Comparison of ENCODE assay signal across 19 cellular contexts in the genomic region with DNA sequence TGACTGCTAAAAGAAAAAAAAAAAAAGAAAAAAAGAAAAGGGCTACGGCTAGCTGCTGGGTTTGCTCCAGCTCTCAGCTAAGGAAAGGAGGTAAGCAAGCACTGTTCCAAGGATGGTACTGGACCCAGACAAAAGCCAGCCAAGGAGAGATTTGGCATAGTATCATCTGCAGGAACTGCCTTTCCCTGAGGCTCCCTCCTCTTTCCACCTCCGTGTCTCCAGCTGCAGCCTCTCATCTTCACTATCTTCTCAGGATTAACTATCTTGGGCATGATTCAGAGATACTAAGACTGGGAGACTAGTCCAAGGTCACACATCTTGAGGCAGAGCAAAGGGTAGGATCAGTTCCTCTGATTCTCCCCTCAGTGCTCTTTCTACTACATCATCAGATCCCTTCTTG. TPM values are rescaled to one million over a fixed set of nuclear protein-coding genes. Genes with fewer than 3 reads are reported as not detected.
DNase-seq lines count a peak whose midpoint lies in the region; ATAC-seq and TF ChIP-seq lines count a peak whose summit lies in the region.
"Had no signal": no experiment of that assay in that cellular context is flagged by ENCODE, and none has a peak within 500 bp of the region (broad histone marks: within the 10 kb centered on the region; RNA-seq: fewer than 3 reads in every experiment).

No MANE protein-coding gene starts in this region.

- POLR2A ChIA-PET in activated CD4-positive, alpha-beta T cell treated with anti-CD3 and anti-CD28 coated beads, Interleukin-2, amount 10 ng/mL, durations not matched to agents 7 days and 5 days (lab: Charles Lee): no interaction called here

- DNase-seq in NCI-H2107 treated with DMSO at 0.1 percent for 48 hours (lab: John Stamatoyannopoulos, UW; ENCODE audit: unreplicated experiment) (peak; percentile 38), NCI-H2107 (lab: John Stamatoyannopoulos, UW) (no peak), coronary artery (ENCODE audit: low spot score) (no peak), uterus (peak in 1 of 2 donors; percentile 53)
- no peak for DNase-seq in activated CD4-positive, alpha-beta T cell treated with anti-CD3 and anti-CD28 coated beads, Interleukin-2, amount 10 ng/mL, durations not matched to agents 7 days and 5 days
- DNase-seq: CD4-positive, alpha-beta T cell; NCI-H1694 treated with DMSO at 0.1 percent for 48 hours; NCI-H524 treated with DMSO at 0.1 percent for 48 hours; Peyer's patch; stimulated activated CD4-positive, alpha-beta T cell treated with anti-CD3 and anti-CD28 coated beads, Interleukin-4, amount 100 ng/mL, for 4 hours; SW 1271 had no signal

- H3K4me1 ChIP-seq in muscle layer of colon (ENCODE audit: insufficient read depth, low read length) (peaks cover 78% of the 10 kb centered on the region), uterus (peaks cover 5 to 8% of the 10 kb centered on the region in 2 donors)

- H3K9me3 ChIP-seq in muscle layer of colon (ENCODE audit: low read length) (no peaks in the 10 kb centered on the region), uterus (no peaks in the 10 kb centered on the region)
- H3K9me3 ChIP-seq: ascending aorta, neutrophil, Peyer's patch had no signal

- H3K4me3 ChIP-seq in coronary artery (peak overlapping the region; percentile 60), muscle layer of colon (ENCODE audit: low read depth in 1 of 2, low read length in 2 of 2) (peak overlapping the region in 1 of 2 donors; percentile 10), uterus (no peak overlapping the region)
- H3K4me3 ChIP-seq: ascending aorta, Peyer's patch had no signal

- H3K27me3 ChIP-seq in muscle layer of colon (ENCODE audit: control insufficient read depth in 1 of 2, insufficient read depth in 2 of 2, low read length in 2 of 2) (no peaks in the 10 kb centered on the region), uterus (no peaks in the 10 kb centered on the region)
- H3K27me3 ChIP-seq: ascending aorta, Peyer's patch had no signal

- no peak overlapping the region for H3K9ac ChIP-seq in muscle layer of colon (ENCODE audit: low read length)

- intact Hi-C loops in uterus (cut with DNase I; ENCODE audit: low total_unique reads): no loop called here

- H3K9me3 Mint-ChIP-seq in activated CD4-positive, alpha-beta T cell treated with anti-CD3 and anti-CD28 coated beads, Interleukin-2, amount 10 ng/mL, durations not matched to agents 7 days and 5 days: no peaks in the 10 kb centered on the region
- H3K9me3 Mint-ChIP-seq: activated T-helper 2 cell treated with anti-CD3 and anti-CD28 coated beads, Interferon-gamma antibody, Interleukin-2, Interleukin-4, amounts not matched to agents 10 μg/mL and 5 μg/mL and 100 μg/mL, durations not matched to agents 14 hours and 24 hours and 36 hours; CD4-positive, alpha-beta T cell had no signal

- no peaks in the 10 kb centered on the region for H3K36me3 Mint-ChIP-seq in activated CD4-positive, alpha-beta T cell treated with anti-CD3 and anti-CD28 coated beads, Interleukin-2, amount 10 ng/mL, durations not matched to agents 7 days and 5 days (ENCODE audit: low read depth)

- peaks cover 3% of the 10 kb centered on the region for H3K4me1 Mint-ChIP-seq in activated CD4-positive, alpha-beta T cell treated with anti-CD3 and anti-CD28 coated beads, Interleukin-2, amount 10 ng/mL, durations not matched to agents 7 days and 5 days

- no peak overlapping the region for H3K27ac Mint-ChIP-seq in activated CD4-positive, alpha-beta T cell treated with anti-CD3 and anti-CD28 coated beads, Interleukin-2, amount 10 ng/mL, durations not matched to agents 7 days and 5 days
- H3K27ac Mint-ChIP-seq: activated T-helper 2 cell treated with anti-CD3 and anti-CD28 coated beads, Interferon-gamma antibody, Interleukin-2, Interleukin-4, amounts not matched to agents 10 μg/mL and 5 μg/mL and 100 μg/mL, durations not matched to agents 14 hours and 24 hours and 36 hours; CD4-positive, alpha-beta T cell had no signal

- H3K27ac ChIP-seq in coronary artery: peak overlapping the region; percentile 22 to 59
- peak overlapping the region; percentile 78 for H3K27ac ChIP-seq in muscle layer of colon (ENCODE audit: low read depth, low read length)
- H3K27ac ChIP-seq in uterus: peak overlapping the region; percentile 60 to 87
- H3K27ac ChIP-seq: 22Rv1, ascending aorta, neutrophil, VCaP had no signal

- ATAC-seq in HG02642 (IDR thresholded peaks at IDR 0.05; ENCODE audit: poor library complexity, unreplicated experiment) (no peak), HG02610 (IDR thresholded peaks at IDR 0.05; ENCODE audit: unreplicated experiment) (no peak)

- CTCF ChIA-PET in activated CD4-positive, alpha-beta T cell treated with anti-CD3 and anti-CD28 coated beads, Interleukin-2, amount 10 ng/mL, durations not matched to agents 7 days and 5 days (lab: Charles Lee): no interaction called here

- H3K4me3 Mint-ChIP-seq in activated CD4-positive, alpha-beta T cell treated with anti-CD3 and anti-CD28 coated beads, Interleukin-2, amount 10 ng/mL, durations not matched to agents 7 days and 5 days: no peak overlapping the region
- H3K4me3 Mint-ChIP-seq: CD4-positive, alpha-beta T cell had no signal

- H3K27me3 Mint-ChIP-seq in activated CD4-positive, alpha-beta T cell treated with anti-CD3 and anti-CD28 coated beads, Interleukin-2, amount 10 ng/mL, durations not matched to agents 7 days and 5 days: peaks cover 24% of the 10 kb centered on the region

- H3K36me3 ChIP-seq in muscle layer of colon (ENCODE audit: insufficient read depth, low read length): no peaks in the 10 kb centered on the region
- no peaks in the 10 kb centered on the region for H3K36me3 ChIP-seq in uterus
- H3K36me3 ChIP-seq: ascending aorta, neutrophil, Peyer's patch had no signal

- TF ChIP-seq CTCF in coronary artery (IDR thresholded peaks at IDR 0.05) (no peak), uterus (IDR thresholded peaks at IDR 0.05) (no peak)

- no peak for TF ChIP-seq POLR2A in uterus (IDR thresholded peaks at IDR 0.05)

RNA-seq across cellular contexts. Expression of a gene that starts 6.0 kb away (rescaled TPM):
- 10 to 100 TPM; 19.0 to 51.2 (median 35.8) TPM for total RNA-seq in uterus
- under 1 TPM in 1 of 2 experiments, not detected in 1; 0.12 TPM for total RNA-seq in activated CD4-positive, alpha-beta T cell treated with anti-CD3 and anti-CD28 coated beads, Interleukin-2, amount 10 ng/mL, durations not matched to agents 7 days and 5 days
- total RNA-seq: CD4-positive, alpha-beta T cell had no signal

Comparison
In these comparisons a context has a peak if more than half of its experiments do, and no peak if none do; other contexts are left out.
1. RNA of a gene that starts 6.0 kb away (total RNA-seq): 19.0 to 51.2 TPM in uterus; 0.12 TPM in activated CD4-positive, alpha-beta T cell treated with anti-CD3 and anti-CD28 coated beads, Interleukin-2, amount 10 ng/mL, durations not matched to agents 7 days and 5 days; every median in the first group is over 10 times any median in the second.
2. Peak in every context shown above with its lines, with median percentiles within 50 percentile points of each other: H3K27ac ChIP-seq.